Comparison of ENCODE assay signal across 8 cellular contexts in the genomic region with DNA sequence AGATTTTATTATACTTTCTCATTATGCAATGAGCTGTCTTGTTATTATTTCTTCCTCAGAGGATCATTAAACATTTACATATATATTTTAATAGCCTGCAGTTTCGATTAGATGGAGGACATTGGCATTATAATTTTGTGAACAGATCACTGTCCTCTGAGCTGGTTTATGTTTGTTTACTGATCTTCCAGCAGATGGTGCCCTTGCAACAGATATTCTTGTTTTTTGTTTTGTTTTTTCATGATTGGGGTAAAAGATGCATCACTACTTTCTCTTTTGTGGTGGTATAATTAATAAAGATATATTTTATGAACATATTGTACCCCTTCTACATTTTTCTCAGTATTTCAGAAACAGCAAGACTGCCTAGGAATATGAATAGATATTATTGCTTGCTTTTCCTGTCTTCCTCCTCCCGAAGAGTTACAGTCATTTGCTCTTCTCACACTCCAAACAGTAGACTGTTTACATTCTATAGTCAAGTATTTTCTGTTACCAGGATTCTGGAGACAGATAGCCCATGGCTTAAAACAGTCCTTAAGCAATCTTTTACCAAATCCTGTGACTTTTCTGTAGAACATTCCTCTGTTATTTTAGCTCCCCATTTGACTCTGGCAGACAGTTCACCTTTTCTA.
DNase-seq lines count a peak whose midpoint lies in the region; TF ChIP-seq lines count a peak whose summit lies in the region.

No MANE protein-coding gene starts in this region.

- H3K4me3 Mint-ChIP-seq in activated naive CD4-positive, alpha-beta T cell treated with anti-CD3 and anti-CD28 coated beads, Interleukin-2, amount 10 ng/mL, durations not matched to agents 7 days and 5 days, result no peak overlapping the region

- TF ChIP-seq EP300 in transverse colon (IDR thresholded peaks at IDR 0.05; ENCODE audit: low read depth), result no peak

- no peak overlapping the region for H3K27ac ChIP-seq in transverse colon

- no peak for TF ChIP-seq POLR2A in transverse colon (IDR thresholded peaks at IDR 0.05)

- intact Hi-C loops in posterior cingulate gyrus (cut with DNase I), result no loop called here
- intact Hi-C loops in transverse colon (cut with DNase I; ENCODE audit: low total_unique reads), result no loop called here

- no peaks in the 10 kb centered on the region for H3K27me3 ChIP-seq in transverse colon

- TF ChIP-seq CTCF in retinal pigment epithelial cell (conservative IDR thresholded peaks at IDR 0.05; ENCODE audit: low read depth, low read length) (peak; percentile 55), transverse colon (IDR thresholded peaks at IDR 0.05) (peak in 1 of 5 experiments; percentile 13)

- H3K9me3 ChIP-seq in transverse colon, result no peaks in the 10 kb centered on the region

- no peaks in the 10 kb centered on the region for H3K36me3 Mint-ChIP-seq in activated naive CD4-positive, alpha-beta T cell treated with anti-CD3 and anti-CD28 coated beads, Interleukin-2, amount 10 ng/mL, durations not matched to agents 7 days and 5 days

- no peaks in the 10 kb centered on the region for H3K9me3 Mint-ChIP-seq in activated naive CD4-positive, alpha-beta T cell treated with anti-CD3 and anti-CD28 coated beads, Interleukin-2, amount 10 ng/mL, durations not matched to agents 7 days and 5 days

- DNase-seq in NCI-H1092 treated with DMSO at 0.1 percent for 48 hours (lab: John Stamatoyannopoulos, UW) (peak; percentile 6), NCI-H1092 (lab: John Stamatoyannopoulos, UW) (no peak), NCI-H2081 treated with DMSO at 0.1 percent for 48 hours (lab: John Stamatoyannopoulos, UW) (peak; percentile 11), cerebellar cortex (ENCODE audit: low spot score) (peak; percentile 64), retinal pigment epithelial cell (ENCODE audit: low read depth) (no peak), posterior cingulate gyrus (no peak), transverse colon (no peak)
- DNase-seq in activated naive CD4-positive, alpha-beta T cell treated with anti-CD3 and anti-CD28 coated beads, Interleukin-2, amount 10 ng/mL, durations not matched to agents 7 days and 5 days, result no peak

- CTCF ChIA-PET in activated naive CD4-positive, alpha-beta T cell treated with anti-CD3 and anti-CD28 coated beads, Interleukin-2, amount 10 ng/mL, durations not matched to agents 7 days and 5 days (lab: Charles Lee), result interaction anchor here (1.2 kb wide), 1 partner anchor 1305 kb away, joined by 3 read pairs; no protein-coding TSS in a partner anchor

- no peaks in the 10 kb centered on the region for H3K36me3 ChIP-seq in transverse colon

- no peaks in the 10 kb centered on the region for H3K4me1 Mint-ChIP-seq in activated naive CD4-positive, alpha-beta T cell treated with anti-CD3 and anti-CD28 coated beads, Interleukin-2, amount 10 ng/mL, durations not matched to agents 7 days and 5 days

- WGBS in transverse colon (ENCODE audit: low coverage in 1 of 2), 2 donors, result 11 to 14% methylated on average over 2 of the region's 2 CpGs

- no peak overlapping the region for H3K27ac Mint-ChIP-seq in activated naive CD4-positive, alpha-beta T cell treated with anti-CD3 and anti-CD28 coated beads, Interleukin-2, amount 10 ng/mL, durations not matched to agents 7 days and 5 days

- H3K4me3 ChIP-seq in retinal pigment epithelial cell (ENCODE audit: low read length) (no peak overlapping the region), transverse colon (no peak overlapping the region)

- in situ Hi-C loops in transverse colon (cut with MboI; ENCODE audit: low pct_ligation_motif_present in 1 of 4, low pct_unique_long_range_greater_than_20kb in 1 of 4, low sequenced_read_pairs in 3 of 4), result no loop called here

- H3K27me3 Mint-ChIP-seq in activated naive CD4-positive, alpha-beta T cell treated with anti-CD3 and anti-CD28 coated beads, Interleukin-2, amount 10 ng/mL, durations not matched to agents 7 days and 5 days, result no peaks in the 10 kb centered on the region

- H3K4me1 ChIP-seq in transverse colon, result no peaks in the 10 kb centered on the region

Comparison
In these comparisons a context has a peak if more than half of its experiments do, and no peak if none do; other contexts are left out.
1. DNase-seq: peak in NCI-H1092 treated with DMSO at 0.1 percent for 48 hours (single experiment), NCI-H2081 treated with DMSO at 0.1 percent for 48 hours (single experiment) and cerebellar cortex (single experiment); none in NCI-H1092 (single experiment), retinal pigment epithelial cell (single experiment), activated naive CD4-positive, alpha-beta T cell treated with anti-CD3 and anti-CD28 coated beads, Interleukin-2, amount 10 ng/mL, durations not matched to agents 7 days and 5 days (single experiment), posterior cingulate gyrus (0 of 10) and transverse colon (single experiment).